In the genomic region with DNA sequence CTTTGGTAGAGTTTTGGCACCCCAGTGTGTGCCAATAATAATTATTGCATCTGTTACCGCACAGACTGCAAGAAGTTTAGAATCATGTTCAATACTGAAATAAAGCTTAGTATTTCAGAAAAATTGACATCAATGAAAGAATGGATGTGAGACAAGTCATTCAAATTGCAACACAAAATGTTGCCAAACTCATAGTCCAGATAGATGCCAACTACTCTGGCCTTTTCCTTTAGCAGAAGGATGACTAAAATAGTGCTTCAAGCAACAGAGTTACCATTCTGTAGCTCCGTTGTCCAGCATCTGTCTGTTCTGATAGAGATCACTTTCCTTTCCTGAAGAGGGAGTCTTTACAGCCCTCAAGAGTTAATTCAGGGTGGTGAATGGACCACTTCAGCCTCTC, we compare ENCODE assay signal across 24 cellular contexts.
"Had no signal": no experiment of that assay in that cellular context is flagged by ENCODE, and none has a peak within 500 bp of the region (broad histone marks: within the 10 kb centered on the region; RNA-seq: fewer than 3 reads in every experiment).

No MANE protein-coding gene starts in this region.

- DNase-seq: activated CD4-positive, alpha-beta T cell treated with anti-CD3 and anti-CD28 coated beads for 4 hours; activated CD4-positive, alpha-beta T cell treated with anti-CD3 and anti-CD28 coated beads, Interleukin-2, amount 50 U/mL, for 48 hours; activated CD4-positive, CD25-positive, alpha-beta regulatory T cell; activated CD8-positive, alpha-beta memory T cell treated with anti-CD3 and anti-CD28 coated beads for 24 hours; activated effector memory CD4-positive, alpha-beta T cell treated with anti-CD3 and anti-CD28 coated beads, Interleukin-2, amount 50 U/mL, for 16 hours; activated naive CD4-positive, alpha-beta T cell treated with anti-CD3 and anti-CD28 coated beads for 36 hours; activated naive CD8-positive, alpha-beta T cell treated with anti-CD3 and anti-CD28 coated beads for 36 hours; amniotic stem cell; caudate nucleus; cortex of kidney; effector memory CD8-positive, alpha-beta T cell; erythroblast; foreskin melanocyte; left lung; lower lobe of right lung; mesendoderm; posterior cingulate gyrus; right cardiac atrium; spleen; stimulated activated naive CD4-positive, alpha-beta T cell treated with Interleukin-2 at 50 U/mL for 16 hours; testis; trophoblast cell had no signal

- H3K4me1 ChIP-seq: lower lobe of right lung, testis, vagina had no signal

- H3K4me3 ChIP-seq: left lung, lower lobe of right lung, spleen, testis, vagina had no signal

- H3K9me3 ChIP-seq: left lung, lower lobe of right lung, spleen, testis, vagina had no signal

- ATAC-seq: effector memory CD8-positive, alpha-beta T cell; left lung; natural killer cell treated with Interleukin-12 subunit alpha and Interleukin-12 subunit beta and Interleukin-15 and Interleukin-18, amount 100 ng/mL, for 72 hours had no signal

- H3K27me3 ChIP-seq: left lung, spleen, testis, vagina had no signal

- H3K36me3 ChIP-seq: left lung, lower lobe of right lung, spleen, vagina had no signal

- H3K27ac ChIP-seq: left lung, lower lobe of right lung, spleen, testis, vagina had no signal
